21 cellular contexts compared by ENCODE assay signal in the genomic region with DNA sequence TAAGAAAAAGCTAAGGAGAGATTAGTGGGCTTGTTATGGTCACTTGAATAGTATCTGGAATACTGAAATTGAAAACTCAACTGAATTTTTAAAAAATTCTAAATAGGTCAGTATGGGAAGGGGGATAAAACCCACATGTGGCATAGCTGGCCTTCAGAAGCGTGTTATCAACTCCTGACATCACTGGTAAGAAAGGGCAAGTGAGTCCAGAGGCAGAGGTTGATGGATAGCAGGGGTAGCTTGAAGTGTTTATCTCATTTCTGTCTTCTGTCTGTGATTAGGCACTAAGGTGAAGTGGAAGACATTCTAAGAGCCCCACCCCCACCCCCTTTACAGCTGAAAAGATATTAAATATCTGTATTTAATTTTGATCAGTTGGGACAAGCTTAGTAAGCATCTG.
"Had no signal": no experiment of that assay in that cellular context is flagged by ENCODE, and none has a peak within 500 bp of the region (broad histone marks: within the 10 kb centered on the region; RNA-seq: fewer than 3 reads in every experiment).

No MANE protein-coding gene starts in this region.

- DNase-seq: colonic mucosa; cortex of kidney; dermis blood vessel endothelial cell; dorsolateral prefrontal cortex; effector CD4-positive, alpha-beta T cell; effector CD8-positive, alpha-beta T cell; effector memory CD4-positive, alpha-beta T cell; effector memory CD8-positive, alpha-beta T cell; endodermal cell; erythroblast; esophagus squamous epithelium; foreskin fibroblast; foreskin keratinocyte; foreskin melanocyte; gastrocnemius medialis; glutamatergic neuron; head of caudate nucleus; heart left ventricle; heart right ventricle had no signal

- ATAC-seq: effector memory CD8-positive, alpha-beta T cell; esophagus mucosa; foreskin keratinocyte; gastrocnemius medialis; gastroesophageal sphincter; heart left ventricle; heart right ventricle had no signal
